In the genomic region with DNA sequence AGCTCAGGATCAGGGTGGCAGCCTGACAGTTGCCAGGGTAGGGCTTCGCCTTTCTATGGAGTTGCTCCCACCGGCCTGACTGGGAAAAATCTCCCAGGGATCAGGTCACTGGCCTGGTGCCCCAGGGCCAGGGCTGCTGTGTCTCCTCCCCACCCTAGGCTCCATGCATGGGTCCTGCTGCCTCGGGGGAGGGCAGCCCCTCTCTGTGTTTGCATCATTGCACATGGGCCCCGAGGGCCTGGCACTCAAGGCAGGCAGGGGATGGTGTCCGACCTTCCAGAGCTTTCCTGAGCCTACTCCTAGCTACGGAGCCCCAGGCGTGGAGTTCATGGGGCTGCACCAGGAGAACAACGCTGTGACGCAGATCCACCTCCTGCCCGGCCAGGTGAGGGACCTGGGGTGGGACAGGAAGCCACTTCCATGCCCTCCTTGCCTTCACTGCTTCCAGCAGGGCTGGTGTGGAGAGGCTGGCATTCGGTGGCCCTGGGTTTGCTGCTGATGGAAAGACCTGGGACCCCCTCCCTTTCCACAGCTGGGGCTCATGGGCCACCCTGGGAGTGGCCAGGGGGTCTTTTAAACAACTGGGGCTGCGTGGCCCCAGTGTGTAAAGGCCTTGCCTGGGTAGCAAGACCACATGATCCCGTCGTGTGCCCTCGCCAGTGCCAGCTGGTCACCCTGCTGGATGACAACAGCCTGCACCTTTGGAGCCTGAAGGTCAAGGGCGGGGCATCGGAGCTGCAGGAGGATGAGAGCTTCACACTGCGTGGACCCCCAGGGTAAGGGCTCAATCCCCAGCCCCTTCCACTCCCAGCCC, we compare ENCODE assay signal across 1 cellular context.
TF ChIP-seq lines count a peak whose summit lies in the region.

No MANE protein-coding gene starts in this region.

TF ChIP-seq in H1, 55 proteins besides CTCF, POLR2A, EP300 and RAD21:
- TF ChIP-seq JUND (IDR thresholded peaks at IDR 0.05; ENCODE audit: low read length): no peak
- TF ChIP-seq RFX5 (IDR thresholded peaks at IDR 0.05; ENCODE audit: borderline replicate concordance, low read depth, low read length): no peak
- no peak for TF ChIP-seq SP4 (IDR thresholded peaks at IDR 0.05; ENCODE audit: low read length)
- TF ChIP-seq SP2 (IDR thresholded peaks at IDR 0.05; ENCODE audit: low read length): no peak
- no peak for TF ChIP-seq SAP30 (IDR thresholded peaks at IDR 0.05; ENCODE audit: insufficient read depth, insufficient replicate concordance, low read length)
- no peak for TF ChIP-seq CTBP2 (IDR thresholded peaks at IDR 0.05; ENCODE audit: borderline replicate concordance, insufficient read depth, insufficient read length, low read length)
- TF ChIP-seq, protein P1, sequence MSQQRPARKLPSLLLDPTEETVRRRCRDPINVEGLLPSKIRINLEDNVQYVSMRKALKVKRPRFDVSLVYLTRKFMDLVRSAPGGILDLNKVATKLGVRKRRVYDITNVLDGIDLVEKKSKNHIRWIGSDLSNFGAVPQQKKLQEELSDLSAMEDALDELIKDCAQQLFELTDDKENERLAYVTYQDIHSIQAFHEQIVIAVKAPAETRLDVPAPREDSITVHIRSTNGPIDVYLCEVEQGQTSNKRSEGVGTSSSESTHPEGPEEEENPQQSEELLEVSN (IDR thresholded peaks at IDR 0.05): no peak
- TF ChIP-seq GABPA (IDR thresholded peaks at IDR 0.05; ENCODE audit: borderline replicate concordance, insufficient read depth, low read length): no peak
- no peak for TF ChIP-seq FOSL1 (IDR thresholded peaks at IDR 0.05; ENCODE audit: insufficient read depth, low read depth, low read length)
- TF ChIP-seq RBBP5 (IDR thresholded peaks at IDR 0.05; ENCODE audit: borderline replicate concordance, low read depth, low read length): no peak
- no peak for TF ChIP-seq GTF2F1 (IDR thresholded peaks at IDR 0.05; ENCODE audit: borderline replicate concordance, low read depth, low read length)
- TF ChIP-seq CHD2 (IDR thresholded peaks at IDR 0.05; ENCODE audit: low read length): no peak
- TF ChIP-seq CEBPB (IDR thresholded peaks at IDR 0.05; ENCODE audit: low read depth, low read length): no peak
- no peak for TF ChIP-seq SIRT6 (IDR thresholded peaks at IDR 0.05; ENCODE audit: low read length)
- TF ChIP-seq, protein P2, sequence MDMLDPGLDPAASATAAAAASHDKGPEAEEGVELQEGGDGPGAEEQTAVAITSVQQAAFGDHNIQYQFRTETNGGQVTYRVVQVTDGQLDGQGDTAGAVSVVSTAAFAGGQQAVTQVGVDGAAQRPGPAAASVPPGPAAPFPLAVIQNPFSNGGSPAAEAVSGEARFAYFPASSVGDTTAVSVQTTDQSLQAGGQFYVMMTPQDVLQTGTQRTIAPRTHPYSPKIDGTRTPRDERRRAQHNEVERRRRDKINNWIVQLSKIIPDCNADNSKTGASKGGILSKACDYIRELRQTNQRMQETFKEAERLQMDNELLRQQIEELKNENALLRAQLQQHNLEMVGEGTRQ (IDR thresholded peaks at IDR 0.05; ENCODE audit: low read length): no peak
- no peak for TF ChIP-seq SRF (IDR thresholded peaks at IDR 0.05; ENCODE audit: low read depth, low read length)
